In the genomic region with DNA sequence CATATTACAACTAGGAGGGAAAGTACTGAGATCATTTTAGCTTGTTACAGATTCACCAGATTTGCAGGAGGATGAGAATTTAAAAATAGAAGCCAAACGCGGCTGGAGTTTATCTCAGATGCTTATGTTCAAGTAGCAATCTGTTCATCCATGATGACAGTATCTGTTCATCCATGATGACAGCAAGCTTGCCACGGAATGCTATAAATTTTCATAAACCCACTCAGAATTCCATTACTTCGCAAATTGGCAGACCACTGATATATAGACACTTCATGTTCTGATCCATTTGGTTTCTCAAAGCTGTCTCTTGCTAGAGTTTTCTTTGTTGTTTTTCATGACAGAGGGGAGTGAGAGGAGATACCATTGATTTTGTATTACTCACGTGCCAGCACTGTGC, we compare ENCODE assay signal across 15 cellular contexts.
A peak's percentile ranks its signal among the peaks of the same experiment; 100 is the strongest.
DNase-seq lines count a peak whose midpoint lies in the region; ATAC-seq and TF ChIP-seq lines count a peak whose summit lies in the region.
"Had no signal": no experiment of that assay in that cellular context is flagged by ENCODE, and none has a peak within 500 bp of the region (broad histone marks: within the 10 kb centered on the region; RNA-seq: fewer than 3 reads in every experiment).

No MANE protein-coding gene starts in this region.

- no peaks in the 10 kb centered on the region for H3K27me3 ChIP-seq in uterus

- no peaks in the 10 kb centered on the region for H3K9me3 Mint-ChIP-seq in nephron progenitor cell
- no peaks in the 10 kb centered on the region for H3K9me3 Mint-ChIP-seq in activated T-cell treated with anti-CD3 and anti-CD28 coated beads, Interleukin-2, amount 50 U/mL, for 4 hours
- H3K9me3 Mint-ChIP-seq: H9 had no signal

- no peaks in the 10 kb centered on the region for H3K27me3 Mint-ChIP-seq in nephron progenitor cell (ENCODE audit: low read depth, poor library complexity)
- peaks cover 12% of the 10 kb centered on the region for H3K27me3 Mint-ChIP-seq in activated T-cell treated with anti-CD3 and anti-CD28 coated beads, Interleukin-2, amount 50 U/mL, for 4 hours (ENCODE audit: low read depth)

- H3K4me3 Mint-ChIP-seq in nephron progenitor cell, result no peak overlapping the region
- H3K4me3 Mint-ChIP-seq in activated T-cell treated with anti-CD3 and anti-CD28 coated beads, Interleukin-2, amount 50 U/mL, for 4 hours, result no peak overlapping the region
- H3K4me3 Mint-ChIP-seq: H9 had no signal

- peaks cover 19% of the 10 kb centered on the region for H3K4me1 Mint-ChIP-seq in nephron progenitor cell
- no peaks in the 10 kb centered on the region for H3K4me1 Mint-ChIP-seq in activated T-cell treated with anti-CD3 and anti-CD28 coated beads, Interleukin-2, amount 50 U/mL, for 4 hours (ENCODE audit: low read depth)

- no peaks in the 10 kb centered on the region for H3K36me3 Mint-ChIP-seq in nephron progenitor cell (ENCODE audit: low read depth)
- no peaks in the 10 kb centered on the region for H3K36me3 Mint-ChIP-seq in activated T-cell treated with anti-CD3 and anti-CD28 coated beads, Interleukin-2, amount 50 U/mL, for 4 hours (ENCODE audit: insufficient read depth)

- ATAC-seq in activated T-cell treated with anti-CD3 and anti-CD28 coated beads, Interleukin-2, amount 50 U/mL, for 4 hours, result no peak
- no peak for ATAC-seq in GM19395 (IDR thresholded peaks at IDR 0.05; ENCODE audit: unreplicated experiment)

- H3K27ac Mint-ChIP-seq in nephron progenitor cell, result peak overlapping the region; percentile 86
- H3K27ac Mint-ChIP-seq: H9 had no signal

- H3K4me3 ChIP-seq in uterus, result no peak overlapping the region

- no peaks in the 10 kb centered on the region for H3K36me3 ChIP-seq in uterus

- peak overlapping the region; percentile 55 for H3K27ac ChIP-seq in cingulate gyrus (ENCODE audit: low read depth, low read length)
- no peak overlapping the region for H3K27ac ChIP-seq in uterus

- TF ChIP-seq POLR2A in uterus (IDR thresholded peaks at IDR 0.05), result no peak

- DNase-seq in Ammon's horn (ENCODE audit: low spot score), result peak; percentile 49
- DNase-seq in SK-N-DZ (ENCODE audit: low spot score), result peak; percentile 26
- no peak for DNase-seq in nephron progenitor cell
- DNase-seq in activated T-cell treated with anti-CD3 and anti-CD28 coated beads, Interleukin-2, amount 50 U/mL, for 4 hours, result no peak
- no peak for DNase-seq in uterus
- no peak for DNase-seq in NCI-H345 treated with DMSO at 0.1 percent for 48 hours (lab: John Stamatoyannopoulos, UW; ENCODE audit: unreplicated experiment)
- DNase-seq: AML-193, Caco-2, DMS153, H9, NCI-H187 treated with DMSO at 0.1 percent for 48 hours, NCI-H526 treated with DMSO at 0.1 percent for 48 hours, Right ventricle myocardium superior had no signal

- TF ChIP-seq CTCF in nephron progenitor cell (IDR thresholded peaks at IDR 0.05), result no peak
- TF ChIP-seq CTCF in uterus (IDR thresholded peaks at IDR 0.05), result no peak

- H3K4me1 ChIP-seq in uterus, result no peaks in the 10 kb centered on the region
- H3K4me1 ChIP-seq: Caco-2 had no signal

- intact Hi-C loops in uterus (cut with DNase I; ENCODE audit: low total_unique reads), result no loop called here

- no peaks in the 10 kb centered on the region for H3K9me3 ChIP-seq in uterus
- H3K9me3 ChIP-seq: Caco-2 had no signal

Comparison
In these comparisons a context has a peak if more than half of its experiments do, and no peak if none do; other contexts are left out.
1. DNase-seq: peak in Ammon's horn (single experiment) and SK-N-DZ (single experiment); none in nephron progenitor cell (single experiment), activated T-cell treated with anti-CD3 and anti-CD28 coated beads, Interleukin-2, amount 50 U/mL, for 4 hours (single experiment), uterus (0 of 2) and NCI-H345 treated with DMSO at 0.1 percent for 48 hours (single experiment).